Comparison of ENCODE assay signal across 17 cellular contexts in the genomic region with DNA sequence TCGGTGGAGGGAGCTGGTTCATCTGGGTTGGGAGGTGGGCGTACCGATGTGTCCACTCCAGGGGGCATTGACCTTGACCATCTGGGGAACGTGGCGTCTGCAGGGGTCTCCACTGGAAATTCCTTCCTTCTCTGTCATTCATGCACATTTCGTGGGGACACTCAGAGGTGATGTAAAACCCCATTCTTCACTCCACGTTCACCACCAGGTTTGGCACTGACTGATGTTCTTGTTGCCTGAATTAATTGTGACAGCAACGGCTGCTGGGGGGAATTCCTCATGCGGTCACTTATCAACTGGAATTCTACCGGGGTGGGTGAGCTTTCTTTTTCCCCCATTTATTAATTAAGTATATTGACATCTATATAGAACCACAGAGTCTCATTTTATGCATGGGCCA. TPM values are rescaled to one million over a fixed set of nuclear protein-coding genes. Genes with fewer than 3 reads are reported as not detected.
DNase-seq lines count a peak whose midpoint lies in the region; ATAC-seq, FAIRE-seq and TF ChIP-seq lines count a peak whose summit lies in the region.
"Had no signal": no experiment of that assay in that cellular context is flagged by ENCODE, and none has a peak within 500 bp of the region (broad histone marks: within the 10 kb centered on the region; RNA-seq: fewer than 3 reads in every experiment).

No MANE protein-coding gene starts in this region.

- no peak overlapping the region for H3K4me3 ChIP-seq in right atrium auricular region
- H3K4me3 ChIP-seq in pancreas = no peak overlapping the region
- H3K4me3 ChIP-seq: stomach had no signal

- H3K9me3 ChIP-seq in right atrium auricular region (no peaks in the 10 kb centered on the region), pancreas (no peaks in the 10 kb centered on the region)
- H3K9me3 ChIP-seq: stomach had no signal

- H3K27me3 ChIP-seq in right atrium auricular region (no peaks in the 10 kb centered on the region), pancreas (peaks cover 0 to 4% (median 0%) of the 10 kb centered on the region in 4 donors)

- peak; percentile 29 for DNase-seq in Right ventricle myocardium superior
- DNase-seq in Right ventricle myocardium inferior (ENCODE audit: missing footprints) = no peak
- DNase-seq in right atrium auricular region (ENCODE audit: low spot score) = no peak
- DNase-seq in pancreas = peak in 3 of 6 donors; percentile 28 to 55 (median 54)
- no peak for DNase-seq in NCI-H748 (lab: John Stamatoyannopoulos, UW; ENCODE audit: unreplicated experiment)
- no peak for DNase-seq in NCI-H1417 (lab: John Stamatoyannopoulos, UW)
- DNase-seq in medulla oblongata (ENCODE audit: extremely low spot score) = no peak
- DNase-seq: activated CD4-positive, alpha-beta T cell treated with anti-CD3 and anti-CD28 coated beads, Interleukin-2, amount 50 U/mL, for 48 hours; activated naive CD4-positive, alpha-beta T cell treated with anti-CD3 and anti-CD28 coated beads, Interleukin-2, amount 10 ng/mL, durations not matched to agents 7 days and 5 days; erythroblast; H9; NCI-H2029; NCI-H446; stomach had no signal

- peak overlapping the region; percentile 78 to 82 for H3K27ac ChIP-seq in right atrium auricular region
- H3K27ac ChIP-seq in pancreas = peak overlapping the region; percentile 79 to 86 (median 82)
- H3K27ac ChIP-seq: VCaP had no signal

- intact Hi-C loops in Right ventricle myocardium superior (cut with DNase I) (loop anchor here (10.0 kb wide), 1 partner anchor 49 kb away; no protein-coding TSS in a partner anchor), Right ventricle myocardium inferior (cut with DNase I) (no loop called here), pancreas (cut with DNase I) (no loop called here)

- ATAC-seq in Right ventricle myocardium superior (ENCODE audit: poor library complexity) (no peak), Right ventricle myocardium inferior (no peak), pancreas (peak in 3 of 4 donors; percentile 39 to 53 (median 41)), GM18498 (IDR thresholded peaks at IDR 0.05; ENCODE audit: unreplicated experiment) (no peak)

- FAIRE-seq in pancreas (lab: Jason Lieb, UNC) = no peak
- FAIRE-seq: G401.6 had no signal

- 21 to 32% methylated on average over 10 of the region's 10 CpGs for WGBS in pancreas, 2 donors

- peaks cover 0 to 68% of the 10 kb centered on the region in 2 donors for H3K4me1 ChIP-seq in right atrium auricular region
- peaks cover 3 to 7% (median 4%) of the 10 kb centered on the region in 3 donors for H3K4me1 ChIP-seq in pancreas

- no peak for TF ChIP-seq CTCF in right atrium auricular region (IDR thresholded peaks at IDR 0.05)
- no peak for TF ChIP-seq CTCF in pancreas (IDR thresholded peaks at IDR 0.05)

- no peaks in the 10 kb centered on the region for H3K36me3 ChIP-seq in right atrium auricular region
- H3K36me3 ChIP-seq in pancreas = no peaks in the 10 kb centered on the region
- H3K36me3 ChIP-seq: stomach had no signal

RNA-seq across cellular contexts. Expression of a gene that starts 18.1 kb away (rescaled TPM):
- total RNA-seq in Right ventricle myocardium superior (15.3 TPM), Right ventricle myocardium inferior (16.9 TPM), right atrium auricular region (10 to 100 TPM in 1 of 2 donors, 1 to 10 TPM in 1; 5.8 to 12.0 TPM), pancreas (10 to 100 TPM; 10.1 to 22.5 (median 13.5) TPM)
- 10 to 100 TPM; 42.5 to 46.9 TPM for polyA plus RNA-seq in pancreas

Comparison
In these comparisons a context has a peak if more than half of its experiments do, and no peak if none do; other contexts are left out.
1. ATAC-seq: peak in pancreas (3 of 4); none in Right ventricle myocardium superior (single experiment), Right ventricle myocardium inferior (single experiment) and GM18498 (single experiment).